Comparison of ENCODE assay signal across 8 cellular contexts in genomic region chrX:53686151-53686885, GRCh38. TPM values are rescaled to one million over a fixed set of nuclear protein-coding genes. Genes with fewer than 3 reads are reported as not detected.
A peak's percentile ranks its signal among the peaks of the same experiment; 100 is the strongest.
DNase-seq lines count a peak whose midpoint lies in the region; ATAC-seq and TF ChIP-seq lines count a peak whose summit lies in the region.

Gene HUWE1 (minus strand): TSS chrX:53686719. CDS start chrX:53654107, 32,612 bp downstream.

- TF ChIP-seq POLR2A in GM19193 (IDR thresholded peaks at IDR 0.05; ENCODE audit: extremely low read depth, insufficient read depth, insufficient read length): peak; percentile 56

- TF ChIP-seq RAD21 in liver (IDR thresholded peaks at IDR 0.05): no peak

- no peaks in the 10 kb centered on the region for H3K36me3 ChIP-seq in liver (ENCODE audit: control insufficient read depth in 4 of 4, insufficient read depth in 3 of 4, low read depth in 1 of 4, low read length in 3 of 4)

- under 1% methylated on average over 61 of the region's 61 CpGs for WGBS in liver

- TF ChIP-seq CTCF in AG09309 (IDR thresholded peaks at IDR 0.05; ENCODE audit: control insufficient read depth, insufficient read depth, low read depth, low read length, missing control alignments): no peak
- TF ChIP-seq CTCF in liver (IDR thresholded peaks at IDR 0.05; ENCODE audit: low read depth, low read length, missing input control): no peak

- peaks cover 0 to 2% (median 0%) of the 10 kb centered on the region in 4 donors for H3K9me3 ChIP-seq in liver (ENCODE audit: control insufficient read depth in 4 of 4, low read length in 3 of 4)

- peak; percentile 42 for ATAC-seq in HG03460 (IDR thresholded peaks at IDR 0.05; ENCODE audit: unreplicated experiment)

- no peaks in the 10 kb centered on the region for H3K27me3 ChIP-seq in liver (ENCODE audit: control insufficient read depth in 4 of 4, insufficient read depth in 4 of 4, low read length in 3 of 4)

- peak within 1 kb of the TSS; percentile 82 to 91 for H3K27ac ChIP-seq in liver (ENCODE audit: low read depth in 1 of 2, low read length in 2 of 2)

- peaks cover 0 to 19% (median 6%) of the 10 kb centered on the region in 4 donors for H3K4me1 ChIP-seq in liver (ENCODE audit: control insufficient read depth in 4 of 4, insufficient read depth in 4 of 4, low read length in 3 of 4)

- H3K9ac ChIP-seq in liver (ENCODE audit: low read depth in 1 of 2, low read length in 2 of 2): peak within 1 kb of the TSS; percentile 58 to 64

- peak within 1 kb of the TSS; percentile 71 for H3K4me3 ChIP-seq in AG09309 (ENCODE audit: control insufficient read depth, low read depth, low read length)
- peak within 1 kb of the TSS; percentile 56 to 88 (median 78) for H3K4me3 ChIP-seq in liver (ENCODE audit: low read depth in 1 of 3, low read length in 3 of 3)

- no peak for DNase-seq in AG09309 (ENCODE audit: low read depth)
- peak; percentile 92 for DNase-seq in NCI-H82 (lab: John Stamatoyannopoulos, UW)
- DNase-seq in activated CD4-positive, alpha-beta T cell treated with anti-CD3 and anti-CD28 coated beads, Interleukin-2, amount 50 U/mL, for 4 hours: peak; percentile 79 to 80
- DNase-seq in dermis blood vessel endothelial cell: peak; percentile 70
- DNase-seq in stimulated activated CD4-positive, alpha-beta T cell treated with anti-CD3 and anti-CD28 coated beads, Interleukin-4, amount 100 ng/mL, for 1 hour: peak; percentile 87

TF ChIP-seq in liver, 16 proteins besides CTCF, POLR2A, EP300 and RAD21:
- no peak for TF ChIP-seq RXRA (IDR thresholded peaks at IDR 0.05)
- TF ChIP-seq ZBTB33 (IDR thresholded peaks at IDR 0.05): no peak
- TF ChIP-seq HNF4G (IDR thresholded peaks at IDR 0.05): no peak
- peak; percentile 28 for TF ChIP-seq TAF1 (conservative IDR thresholded peaks at IDR 0.05)
- no peak for TF ChIP-seq EGR1 (IDR thresholded peaks at IDR 0.05; ENCODE audit: low read depth in 2 of 2)
- TF ChIP-seq REST (IDR thresholded peaks at IDR 0.05): no peak

RNA-seq across cellular contexts. Expression of gene HUWE1, which starts in this region (rescaled TPM):
- 78.8 and 151 TPM in 2 replicates for total RNA-seq in dermis blood vessel endothelial cell
- 10 to 100 TPM; 50.8 to 75.8 TPM for total RNA-seq in liver
- 10 to 100 TPM; 20.2 to 24.6 TPM for polyA plus RNA-seq in liver
